In genomic region chr7:30979027-30979426, GRCh38 we compare ENCODE assay signal across 22 cellular contexts. TPM values are rescaled to one million over a fixed set of nuclear protein-coding genes. Genes with fewer than 3 reads are reported as not detected.
A peak's percentile ranks its signal among the peaks of the same experiment; 100 is the strongest.
DNase-seq lines count a peak whose midpoint lies in the region; ATAC-seq and TF ChIP-seq lines count a peak whose summit lies in the region.
"Had no signal": no experiment of that assay in that cellular context is flagged by ENCODE, and none has a peak within 500 bp of the region (broad histone marks: within the 10 kb centered on the region; RNA-seq: fewer than 3 reads in every experiment).

No MANE protein-coding gene starts in this region.

- no peak overlapping the region for H3K9ac ChIP-seq in endodermal cell (ENCODE audit: extremely low read depth, low read length, poor library complexity, severe bottlenecking)

- no peak for TF ChIP-seq EP300 in sigmoid colon (IDR thresholded peaks at IDR 0.05)

- H3K36me3 ChIP-seq in heart left ventricle (no peaks in the 10 kb centered on the region), endodermal cell (ENCODE audit: control insufficient read depth, insufficient read depth, low read length) (no peaks in the 10 kb centered on the region), sigmoid colon (no peaks in the 10 kb centered on the region), BE2C (no peaks in the 10 kb centered on the region)

- peak; percentile 57 for DNase-seq in cardiac septum (ENCODE audit: low spot score)
- no peak for DNase-seq in heart left ventricle
- DNase-seq in endodermal cell, result peak; percentile 29
- peak; percentile 39 for DNase-seq in sigmoid colon
- DNase-seq in BE2C, result no peak
- no peak for DNase-seq in NCI-H1436 treated with DMSO at 0.1 percent for 48 hours (lab: John Stamatoyannopoulos, UW)
- no peak for DNase-seq in activated CD4-positive, alpha-beta memory T cell treated with anti-CD3 and anti-CD28 coated beads for 36 hours
- DNase-seq: DMS53, GF-D8, HFFc6, Kasumi-1, NCI-H1694 treated with DMSO at 0.1 percent for 48 hours, NCI-H2081 treated with DMSO at 0.1 percent for 48 hours, NCI-H2171 treated with DMSO at 0.1 percent for 48 hours, NCI-H524 treated with DMSO at 0.1 percent for 48 hours, NCI-H82, PC-3, Right ventricle myocardium superior had no signal

- no peak for ATAC-seq in heart left ventricle
- ATAC-seq: PC-3 had no signal

- intact Hi-C loops in cardiac septum (cut with DNase I), result loop anchor here (5.0 kb wide), 2 partner anchors 42 to 237 kb away; no protein-coding TSS in a partner anchor
- intact Hi-C loops in heart left ventricle (cut with DNase I), result loop anchor here in 7 of 10 donors (5.0 kb wide), 5 partner anchors 37 to 653 kb away; no protein-coding TSS in a partner anchor
- intact Hi-C loops in sigmoid colon (cut with DNase I), result no loop called here
- intact Hi-C loops in activated CD4-positive, alpha-beta memory T cell treated with anti-CD3 and anti-CD28 coated beads for 36 hours (cut with micrococcal nuclease), result no loop called here

- TF ChIP-seq POLR2A in heart left ventricle (IDR thresholded peaks at IDR 0.05) (no peak), sigmoid colon (IDR thresholded peaks at IDR 0.05) (no peak)

- H3K4me1 ChIP-seq in heart left ventricle (peaks cover 0 to 13% (median 4%) of the 10 kb centered on the region in 12 donors), endodermal cell (ENCODE audit: control insufficient read depth, insufficient read depth, low read length) (no peaks in the 10 kb centered on the region), sigmoid colon (peaks cover 0 to 13% (median 2%) of the 10 kb centered on the region in 4 donors), BE2C (no peaks in the 10 kb centered on the region)

- no peak overlapping the region for H3K4me3 ChIP-seq in heart left ventricle
- H3K4me3 ChIP-seq in endodermal cell (ENCODE audit: low read length), result no peak overlapping the region
- H3K4me3 ChIP-seq in sigmoid colon, result no peak overlapping the region
- no peak overlapping the region for H3K4me3 ChIP-seq in BE2C (ENCODE audit: low read depth, low read length)

- H3K27me3 ChIP-seq in heart left ventricle, result peaks cover 0 to 7% (median 0%) of the 10 kb centered on the region in 9 donors
- H3K27me3 ChIP-seq in endodermal cell (ENCODE audit: control insufficient read depth, insufficient read depth, low read length, poor library complexity, severe bottlenecking), result peaks cover 8% of the 10 kb centered on the region
- peaks cover 0 to 4% (median 0%) of the 10 kb centered on the region in 3 donors for H3K27me3 ChIP-seq in sigmoid colon
- peaks cover 2% of the 10 kb centered on the region; the same call in 1 of the 2 replicates for H3K27me3 ChIP-seq in BE2C

- H3K27ac Mint-ChIP-seq in endodermal cell, result no peak overlapping the region
- H3K27ac Mint-ChIP-seq in activated CD4-positive, alpha-beta memory T cell treated with anti-CD3 and anti-CD28 coated beads for 36 hours, result no peak overlapping the region
- H3K27ac Mint-ChIP-seq: CD14-positive monocyte, HFFc6 had no signal

- H3K4me3 Mint-ChIP-seq in endodermal cell, result no peak overlapping the region
- no peak overlapping the region for H3K4me3 Mint-ChIP-seq in activated CD4-positive, alpha-beta memory T cell treated with anti-CD3 and anti-CD28 coated beads for 36 hours
- H3K4me3 Mint-ChIP-seq: CD14-positive monocyte, HFFc6 had no signal

- H3K27ac ChIP-seq in heart left ventricle (no peak overlapping the region), endodermal cell (ENCODE audit: low read depth, low read length) (no peak overlapping the region), sigmoid colon (no peak overlapping the region)

- no peaks in the 10 kb centered on the region for H3K36me3 Mint-ChIP-seq in endodermal cell (ENCODE audit: low read depth)
- H3K36me3 Mint-ChIP-seq in activated CD4-positive, alpha-beta memory T cell treated with anti-CD3 and anti-CD28 coated beads for 36 hours, result no peaks in the 10 kb centered on the region
- H3K36me3 Mint-ChIP-seq: CD14-positive monocyte had no signal

- no peaks in the 10 kb centered on the region for H3K9me3 Mint-ChIP-seq in endodermal cell
- no peaks in the 10 kb centered on the region for H3K9me3 Mint-ChIP-seq in activated CD4-positive, alpha-beta memory T cell treated with anti-CD3 and anti-CD28 coated beads for 36 hours
- H3K9me3 Mint-ChIP-seq: CD14-positive monocyte, HFFc6 had no signal

- TF ChIP-seq CTCF in heart left ventricle (IDR thresholded peaks at IDR 0.05) (no peak), endodermal cell (conservative IDR thresholded peaks at IDR 0.05) (no peak), sigmoid colon (IDR thresholded peaks at IDR 0.05) (no peak), BE2C (IDR thresholded peaks at IDR 0.05; ENCODE audit: low read depth, low read length) (no peak)

- H3K27me3 Mint-ChIP-seq in endodermal cell (ENCODE audit: insufficient read depth), result peaks cover 34% of the 10 kb centered on the region
- peaks cover 11% of the 10 kb centered on the region for H3K27me3 Mint-ChIP-seq in activated CD4-positive, alpha-beta memory T cell treated with anti-CD3 and anti-CD28 coated beads for 36 hours

- POLR2A ChIA-PET in activated CD4-positive, alpha-beta memory T cell treated with anti-CD3 and anti-CD28 coated beads for 36 hours (lab: Charles Lee), result no interaction called here

- CTCF ChIA-PET in activated CD4-positive, alpha-beta memory T cell treated with anti-CD3 and anti-CD28 coated beads for 36 hours (lab: Charles Lee), result interaction anchor here (0.8 to 1.5 kb wide), 3 partner anchors 39 to 214 kb away, joined by 3 to 14 read pairs (median 3); no protein-coding TSS in a partner anchor

- WGBS in heart left ventricle, 4 donors, result 66 to 76% (median 68%) methylated on average over 10 to 11 of the region's 11 CpGs
- 71 to 88% methylated on average over 9 to 11 of the region's 11 CpGs for WGBS in endodermal cell (ENCODE audit: insufficient coverage in 1 of 2, insufficient read length in 1 of 2), 2 experiments
- WGBS in sigmoid colon, 2 donors, result 63 to 78% methylated on average over 11 of the region's 11 CpGs

- H3K4me1 Mint-ChIP-seq in endodermal cell, result peaks cover 2% of the 10 kb centered on the region
- H3K4me1 Mint-ChIP-seq in activated CD4-positive, alpha-beta memory T cell treated with anti-CD3 and anti-CD28 coated beads for 36 hours (ENCODE audit: low read depth), result peaks cover 8% of the 10 kb centered on the region

- no peaks in the 10 kb centered on the region for H3K9me3 ChIP-seq in heart left ventricle
- no peaks in the 10 kb centered on the region for H3K9me3 ChIP-seq in endodermal cell (ENCODE audit: control insufficient read depth, low read length)
- H3K9me3 ChIP-seq in sigmoid colon, result no peaks in the 10 kb centered on the region
- H3K9me3 ChIP-seq in BE2C, result no peaks in the 10 kb centered on the region

RNA-seq across cellular contexts. Expression of gene GHRHR, which starts 15.3 kb away (rescaled TPM):
- total RNA-seq in cardiac septum (not detected), heart left ventricle (not detected), endodermal cell (not detected), sigmoid colon (not detected)
- polyA plus RNA-seq in heart left ventricle (not detected), sigmoid colon (not detected)
- polyA plus RNA-seq in endodermal cell (2013, experiment 1 of 2), result not detected
- polyA plus RNA-seq in endodermal cell (2013, experiment 2 of 2), result not detected
- polyA plus RNA-seq in BE2C (2012; ENCODE audit: insufficient read depth, insufficient read length, low read depth), result 0.97 TPM
- total RNA-seq in activated CD4-positive, alpha-beta memory T cell treated with anti-CD3 and anti-CD28 coated beads for 36 hours, result not detected
- total RNA-seq: HFFc6, MCF 10A, PC-3, Right ventricle myocardium superior, RPMI7951, SK-MEL-5 had no signal
- polyA plus RNA-seq: CD14-positive monocyte had no signal

Comparison
In these comparisons a context has a peak if more than half of its experiments do, and no peak if none do; other contexts are left out.
1. DNase-seq: peak in cardiac septum (single experiment), endodermal cell (single experiment) and sigmoid colon (single experiment); none in heart left ventricle (0 of 5), BE2C (single experiment), NCI-H1436 treated with DMSO at 0.1 percent for 48 hours (single experiment) and activated CD4-positive, alpha-beta memory T cell treated with anti-CD3 and anti-CD28 coated beads for 36 hours (single experiment).
2. intact Hi-C loops: an anchor here in cardiac septum (5.0 kb wide) and heart left ventricle (5.0 kb wide); none called in sigmoid colon and activated CD4-positive, alpha-beta memory T cell treated with anti-CD3 and anti-CD28 coated beads for 36 hours.